8 cellular contexts compared by ENCODE assay signal in genomic region chr7:6026011-6026819, GRCh38. TPM values are rescaled to one million over a fixed set of nuclear protein-coding genes. Genes with fewer than 3 reads are reported as not detected.
A peak's percentile ranks its signal among the peaks of the same experiment; 100 is the strongest.
DNase-seq lines count a peak whose midpoint lies in the region; ATAC-seq, FAIRE-seq and TF ChIP-seq lines count a peak whose summit lies in the region.

No MANE protein-coding gene starts in this region.

- FAIRE-seq in K562 (lab: Jason Lieb, UNC), result no peak

- no peaks in the 10 kb centered on the region for H3K9me3 Mint-ChIP-seq in CD8-positive, alpha-beta memory T cell

- H3K56ac ChIP-seq in IMR-90 (ENCODE audit: extremely low read depth, insufficient read depth, low read length), result no peak overlapping the region

- BruUV-seq in IMR-90 (replicated peaks; lab: Mats Ljungman, UMichigan) (no TSS peak), K562 (replicated peaks; lab: Mats Ljungman, UMichigan) (no TSS peak)

- H2BK120ac ChIP-seq in IMR-90 (ENCODE audit: low read depth, low read length), result no peak overlapping the region
- no peak overlapping the region for H2BK120ac ChIP-seq in neuronal stem cell (ENCODE audit: low read depth, low read length)

- H2BK5ac ChIP-seq in IMR-90 (ENCODE audit: low read depth, low read length, poor library complexity, severe bottlenecking) (no peak overlapping the region), neuronal stem cell (ENCODE audit: low read length) (no peak overlapping the region)

- H3K23ac ChIP-seq in IMR-90 (ENCODE audit: low read depth, low read length), result no peak overlapping the region
- no peak overlapping the region for H3K23ac ChIP-seq in neuronal stem cell (ENCODE audit: low read depth, low read length, poor library complexity)

- H3K27me3 ChIP-seq in CD8-positive, alpha-beta memory T cell (ENCODE audit: insufficient read depth, low read length, poor library complexity, severe bottlenecking), result no peaks in the 10 kb centered on the region
- H3K27me3 ChIP-seq in IMR-90 (ENCODE audit: control insufficient read depth, insufficient read depth, low read length) (no peaks in the 10 kb centered on the region), K562 (ENCODE audit: control insufficient read depth in 2 of 2, insufficient read depth in 2 of 2, low read length in 2 of 2) (no peaks in the 10 kb centered on the region), neuronal stem cell (ENCODE audit: control insufficient read depth in 3 of 3, insufficient read depth in 3 of 3, low read depth in 1 of 3, low read length in 3 of 3) (no peaks in the 10 kb centered on the region)

- H3K18ac ChIP-seq in IMR-90 (ENCODE audit: low read depth, low read length), result no peak overlapping the region
- no peak overlapping the region for H3K18ac ChIP-seq in neuronal stem cell (ENCODE audit: low read length)

- peak overlapping the region; percentile 59 for H3K27ac ChIP-seq in CD8-positive, alpha-beta memory T cell (ENCODE audit: low read depth, low read length)
- H3K27ac ChIP-seq in IMR-90 (ENCODE audit: insufficient read depth, low read length), result no peak overlapping the region
- H3K27ac ChIP-seq in K562 (ENCODE audit: extremely low read depth, low read depth, low read length), result peak overlapping the region; percentile 40; the same call in 2 of the 3 replicates
- H3K27ac ChIP-seq in neuronal stem cell (replicated peaks; ENCODE audit: low read length), result no peak overlapping the region

- TF ChIP-seq RAD21 in IMR-90 (IDR thresholded peaks at IDR 0.05; ENCODE audit: low read length) (0 out of 2 replicates have a peak, but pooled peaks have one; percentile 16), K562 (CRISPR knock-in tag; conservative IDR thresholded peaks at IDR 0.05 in 1 of 2, IDR thresholded peaks at IDR 0.05 in 1 of 2) (no peak)

- no peaks in the 10 kb centered on the region for H3K27me3 Mint-ChIP-seq in CD8-positive, alpha-beta memory T cell

- no peak overlapping the region for H2BK15ac ChIP-seq in IMR-90 (ENCODE audit: low read depth, low read length)
- H2BK15ac ChIP-seq in neuronal stem cell (ENCODE audit: low read length), result no peak overlapping the region

- TF ChIP-seq CTCF in IMR-90 (conservative IDR thresholded peaks at IDR 0.05; ENCODE audit: low read depth, low read length) (peak; percentile 39), K562 (IDR thresholded peaks at IDR 0.05 in 2 of 3, conservative IDR thresholded peaks at IDR 0.05 in 1 of 3; ENCODE audit: insufficient read depth in 2 of 3, low read depth in 1 of 3, low read length in 3 of 3) (peak; percentile 46 to 54 (median 51))

- H2AK5ac ChIP-seq in IMR-90 (ENCODE audit: low read depth, low read length), result no peak overlapping the region
- H2AK5ac ChIP-seq in neuronal stem cell (ENCODE audit: low read depth, low read length), result no peak overlapping the region

- peaks cover 20% of the 10 kb centered on the region for H3K4me1 ChIP-seq in CD8-positive, alpha-beta memory T cell (ENCODE audit: insufficient read depth, low read length)
- H3K4me1 ChIP-seq in IMR-90 (ENCODE audit: control insufficient read depth, insufficient read depth, low read length) (no peaks in the 10 kb centered on the region), K562 (replicated peaks in 1 of 2; ENCODE audit: control insufficient read depth in 2 of 2, insufficient read depth in 2 of 2, low read length in 2 of 2) (peaks cover 33 to 34% of the 10 kb centered on the region in 2 experiments; a peak in 4 of 5 replicates), neuronal stem cell (ENCODE audit: control insufficient read depth in 2 of 2, insufficient read depth in 1 of 2, low read depth in 1 of 2, low read length in 2 of 2) (no peaks in the 10 kb centered on the region)

- H4K91ac ChIP-seq in IMR-90 (ENCODE audit: insufficient read depth, low read depth, low read length), result no peak overlapping the region
- H4K91ac ChIP-seq in neuronal stem cell (ENCODE audit: low read depth, low read length, poor library complexity), result no peak overlapping the region

- no peak overlapping the region for H2BK12ac ChIP-seq in neuronal stem cell (ENCODE audit: low read length)

- H3K9ac ChIP-seq in IMR-90 (ENCODE audit: low read depth, low read length) (no peak overlapping the region), K562 (ENCODE audit: insufficient read depth in 1 of 2, low read depth in 2 of 2, low read length in 2 of 2) (0 out of 4 replicates have a peak overlapping the region, but pooled peaks of 1 of the 2 experiments have one; percentile 3), neuronal stem cell (ENCODE audit: low read depth, low read length, poor library complexity) (no peak overlapping the region)

- POLR2A ChIA-PET in CD8-positive, alpha-beta memory T cell (lab: Charles Lee), result interaction anchor here (0.5 kb wide), 1 partner anchor 29 kb away, joined by 4 read pairs; no protein-coding TSS in a partner anchor
- POLR2A ChIA-PET in IMR-90 (lab: Charles Lee; ENCODE audit: unreplicated experiment), result no interaction called here
- POLR2A ChIA-PET in K562 (lab: Yijun Ruan, JAX), result interaction anchor here (0.9 to 1.7 kb wide), 3 partner anchors 9 to 31 kb away, joined by 3 to 7 read pairs (median 3); no protein-coding TSS in a partner anchor

- dilution Hi-C loops in IMR-90 (cut with HindIII; ENCODE audit: low sequenced_read_pairs, unreplicated experiment), result no loop called here

- H3K4me2 ChIP-seq in IMR-90 (ENCODE audit: low read depth, low read length) (no peak overlapping the region), K562 (ENCODE audit: insufficient read depth, low read length) (no peak overlapping the region), neuronal stem cell (ENCODE audit: insufficient read depth, low read length, poor library complexity, severe bottlenecking) (no peak overlapping the region)

- WGBS in IMR-90 (ENCODE audit: extremely low coverage in 2 of 2, insufficient read length in 1 of 2), 2 experiments, result 94% methylated on average over 13 of the region's 22 CpGs; no CpG with 5 or more reads in 1 of the 2 experiments
- WGBS in K562 (ENCODE audit: insufficient coverage, low coverage, missing lambda C conversion rate), result 89% methylated on average over 21 of the region's 22 CpGs
- no CpG with 5 or more reads among the region's 22 CpGs for WGBS in neuronal stem cell (ENCODE audit: extremely low coverage in 2 of 2, insufficient read length in 2 of 2, insufficient replicate concordance in 1 of 2), 2 donors

- H2AK9ac ChIP-seq in IMR-90 (replicated peaks; ENCODE audit: low read depth, low read length, poor library complexity), result no peak overlapping the region

- CTCF ChIA-PET in CD8-positive, alpha-beta memory T cell (lab: Charles Lee), result interaction anchor here (1.0 to 1.8 kb wide), 6 partner anchors 13 to 297 kb away, joined by 3 to 6 read pairs (median 4); partner anchors contain the start of genes AIMP2 and PMS2
- CTCF ChIA-PET in IMR-90 (lab: Yijun Ruan, JAX), result interaction anchor here (1.1 kb wide), 1 partner anchor 13 kb away, joined by 3 read pairs; no protein-coding TSS in a partner anchor
- CTCF ChIA-PET in K562 (lab: Yijun Ruan, JAX; ENCODE audit: low intra/inter-chr PET ratio), result no interaction called here

- no peak overlapping the region for H4K8ac ChIP-seq in IMR-90 (ENCODE audit: low read depth in 2 of 2, low read length in 2 of 2)
- no peak overlapping the region for H4K8ac ChIP-seq in neuronal stem cell (ENCODE audit: low read depth, low read length)

- in situ Hi-C loops in IMR-90 (cut with MboI; ENCODE audit: low sequenced_read_pairs) (no loop called here), K562 (cut with MboI) (no loop called here)

- H3K14ac ChIP-seq in IMR-90 (replicated peaks; ENCODE audit: low read depth, low read length) (no peak overlapping the region), neuronal stem cell (ENCODE audit: low read length) (no peak overlapping the region)

- H2AFZ ChIP-seq in IMR-90 (replicated peaks; ENCODE audit: low read length, poor library complexity) (no peak overlapping the region), K562 (ENCODE audit: low read depth, low read length) (no peak overlapping the region), neuronal stem cell (ENCODE audit: low read length) (no peak overlapping the region)

- H3K36me3 Mint-ChIP-seq in CD8-positive, alpha-beta memory T cell, result peaks cover 15 to 89% (median 27%) of the 10 kb centered on the region in 3 donors

- no peak for TF ChIP-seq EP300 in K562 (IDR thresholded peaks at IDR 0.05; ENCODE audit: low read length)

- H3K9me1 ChIP-seq in IMR-90 (ENCODE audit: insufficient read depth, low read length) (0 out of 2 replicates have a peak, but pooled peaks cover 6% of the 10 kb centered on the region), K562 (ENCODE audit: control insufficient read depth, insufficient read depth, low read length) (peaks cover 6% of the 10 kb centered on the region)

- peak overlapping the region; percentile 80 to 97 (median 90) for H3K27ac Mint-ChIP-seq in CD8-positive, alpha-beta memory T cell

- peak; percentile 55 to 79 (median 68) for DNase-seq in CD8-positive, alpha-beta memory T cell
- DNase-seq in IMR-90, result peak; percentile 20
- DNase-seq in T-helper 22 cell (ENCODE audit: low read depth), result peak; percentile 37
- peak; percentile 55 to 69 (median 64) for DNase-seq in K562 (ENCODE audit: extremely low read depth in 1 of 4, low spot score in 3 of 4)
- DNase-seq in iPS-NIHi7 (ENCODE audit: extremely low spot score), result peak; percentile 89
- peak; percentile 56 to 66 for DNase-seq in stimulated activated CD4-positive, alpha-beta T cell treated with anti-CD3 and anti-CD28 coated beads, Interleukin-2, amount 100 ng/mL, for 24 hours
- DNase-seq in neuronal stem cell (ENCODE audit: low spot score), result no peak

- H3K4me3 ChIP-seq in CD8-positive, alpha-beta memory T cell (ENCODE audit: low read length), result peak overlapping the region; percentile 59
- no peak overlapping the region for H3K4me3 ChIP-seq in IMR-90 (ENCODE audit: insufficient read depth, low read depth, low read length)
- no peak overlapping the region for H3K4me3 ChIP-seq in K562
- H3K4me3 ChIP-seq in neuronal stem cell (ENCODE audit: low read length in 2 of 2), result no peak overlapping the region

- no peak overlapping the region for H3K4ac ChIP-seq in IMR-90 (ENCODE audit: low read depth, low read length)
- no peak overlapping the region for H3K4ac ChIP-seq in neuronal stem cell (ENCODE audit: low read length)

- peak overlapping the region; percentile 69 to 88 (median 78) for H3K4me3 Mint-ChIP-seq in CD8-positive, alpha-beta memory T cell

- H3K4me1 Mint-ChIP-seq in CD8-positive, alpha-beta memory T cell, result peaks cover 22 to 25% (median 24%) of the 10 kb centered on the region in 3 donors

- TF ChIP-seq POLR2A in IMR-90 (IDR thresholded peaks at IDR 0.05; ENCODE audit: low read depth, low read length) (no peak), K562 (conservative IDR thresholded peaks at IDR 0.05) (no peak)

- H2BK20ac ChIP-seq in IMR-90 (ENCODE audit: low read depth, low read length), result no peak overlapping the region

- ATAC-seq in GM21360 (IDR thresholded peaks at IDR 0.05; ENCODE audit: unreplicated experiment) (peak; percentile 71), IMR-90 (ENCODE audit: low read depth) (peak; percentile 85), K562 (peak; percentile 75)

- H4K20me1 ChIP-seq in IMR-90 (ENCODE audit: insufficient read depth, low read length) (no peaks in the 10 kb centered on the region; the same call in 1 of the 2 replicates), K562 (replicated peaks; ENCODE audit: control insufficient read depth, insufficient read depth, low read length) (peaks cover 17% of the 10 kb centered on the region)

- H3K9me3 ChIP-seq in CD8-positive, alpha-beta memory T cell (ENCODE audit: low read length), result no peaks in the 10 kb centered on the region
- H3K9me3 ChIP-seq in IMR-90 (ENCODE audit: control insufficient read depth, insufficient read depth, low read length) (no peaks in the 10 kb centered on the region), K562 (replicated peaks; ENCODE audit: control insufficient read depth, insufficient read depth, low read depth, low read length) (no peaks in the 10 kb centered on the region), neuronal stem cell (replicated peaks in 1 of 2; ENCODE audit: control insufficient read depth in 2 of 2, insufficient read depth in 1 of 2, low read depth in 1 of 2, low read length in 2 of 2) (no peaks in the 10 kb centered on the region)

- peaks cover 32% of the 10 kb centered on the region for H3K36me3 ChIP-seq in CD8-positive, alpha-beta memory T cell (ENCODE audit: insufficient read depth, low read length)
- H3K36me3 ChIP-seq in IMR-90 (ENCODE audit: control insufficient read depth, insufficient read depth, low read length) (peaks cover 70% of the 10 kb centered on the region), K562 (ENCODE audit: control insufficient read depth, insufficient read depth, low read length) (peaks cover 94% of the 10 kb centered on the region), neuronal stem cell (replicated peaks in 1 of 2; ENCODE audit: control insufficient read depth in 2 of 2, insufficient read depth in 2 of 2, low read length in 2 of 2) (peaks cover 53 to 99% of the 10 kb centered on the region in 2 donors)

- H4K5ac ChIP-seq in IMR-90 (ENCODE audit: low read depth, low read length), result no peak overlapping the region

- intact Hi-C loops in IMR-90 (cut with micrococcal nuclease) (no loop called here), K562 (cut with micrococcal nuclease) (no loop called here)

- H3K79me2 ChIP-seq in K562 (ENCODE audit: control insufficient read depth, insufficient read depth, low read length), result peaks cover 19% of the 10 kb centered on the region; the same call in 1 of the 3 replicates

- H3K79me1 ChIP-seq in IMR-90 (ENCODE audit: low read depth in 1 of 2, low read length in 2 of 2), result peaks cover 10 to 32% of the 10 kb centered on the region in 2 experiments; a peak in 3 of 4 replicates
- peaks cover 2% of the 10 kb centered on the region for H3K79me1 ChIP-seq in neuronal stem cell (ENCODE audit: low read depth, low read length)

RNA-seq across cellular contexts. Expression of gene ANKRD61, which starts 5.0 kb away (rescaled TPM):
- total RNA-seq in CD8-positive, alpha-beta memory T cell, result under 1 TPM in 1 of 2 experiments, not detected in 1; 0.24 TPM
- not detected for polyA plus RNA-seq in CD8-positive, alpha-beta memory T cell
- total RNA-seq in IMR-90 (2012; rRNA removed), result under 0.01 and 0.36 TPM in 2 replicates
- polyA plus RNA-seq in IMR-90 (2012; rRNA removed), result 0.17 and 0.32 TPM in 2 replicates
- polyA plus RNA-seq in IMR-90 (2012; cell fraction: cytosol; rRNA removed), result 0.11 TPM in 1 of 2 replicates, not detected in the other
- polyA plus RNA-seq in IMR-90 (2012; cell fraction: nucleus; rRNA removed; ENCODE audit: low replicate concordance), result 0.31 and 0.41 TPM in 2 replicates
- total RNA-seq in K562 (2011; cell fraction: chromatin; rRNA removed; ENCODE audit: low replicate concordance), result not detected in 2 replicates
- not detected in 2 replicates for total RNA-seq in K562 (2011; cell fraction: nucleolus; rRNA removed)
- not detected in 2 replicates for total RNA-seq in K562 (2011; cell fraction: nucleoplasm; rRNA removed)
- not detected in 2 replicates for total RNA-seq in K562 (2014; rRNA removed)
- total RNA-seq in K562 (2014; rRNA removed; fragmentation: Illumina TruSeq; extraction: Trizol), result not detected in 2 replicates
- total RNA-seq in K562 (2015; rRNA removed; fragmentation: Illumina TruSeq; extraction: Trizol), result not detected in 2 replicates
- not detected in 2 replicates for total RNA-seq in K562 (2021)
- 0.10 TPM in 1 of 2 replicates, not detected in the other for polyA plus RNA-seq in K562 (2011; rRNA removed)
- 0.04 TPM in 2 replicates for polyA plus RNA-seq in K562 (2011; cell fraction: cytosol; rRNA removed)
- polyA plus RNA-seq in K562 (2011; cell fraction: nucleus; rRNA removed), result 0.17 TPM in 1 of 2 replicates, not detected in the other
- 0.59 and 1.0 TPM in 2 replicates for polyA plus RNA-seq in K562 (2012)
- 0.09 and 0.12 TPM in 2 replicates for polyA plus RNA-seq in K562 (2014; fragmentation: Illumina TruSeq; extraction: Trizol)
- polyA plus RNA-seq in K562 (2014; fragmentation: Nextera tagmentation; extraction: Ambion mirVana), result under 1 TPM; 0.08 to 0.11 TPM
- not detected in 2 replicates for polyA plus RNA-seq in K562 (2014; rRNA removed)
- not detected in 2 replicates for polyA minus RNA-seq in K562 (2011; rRNA and poly(A)+ RNA removed)
- not detected in 2 replicates for polyA minus RNA-seq in K562 (2011; cell fraction: cytosol; rRNA and poly(A)+ RNA removed)
- not detected in 2 replicates for polyA minus RNA-seq in K562 (2011; cell fraction: nucleus; rRNA and poly(A)+ RNA removed)
- 0.35 TPM for polyA plus RNA-seq in neuronal stem cell (2013, experiment 1 of 2)
- polyA plus RNA-seq in neuronal stem cell (2013, experiment 2 of 2), result 0.29 TPM

RNA-seq across cellular contexts. Expression of gene AIMP2, which starts 17.1 kb away (rescaled TPM):
- 10 to 100 TPM; 80.0 to 82.5 TPM for total RNA-seq in CD8-positive, alpha-beta memory T cell
- 22.4 TPM for polyA plus RNA-seq in CD8-positive, alpha-beta memory T cell
- total RNA-seq in IMR-90 (2012; rRNA removed), result 46.9 and 58.6 TPM in 2 replicates
- polyA plus RNA-seq in IMR-90 (2012; rRNA removed), result 57.5 and 65.4 TPM in 2 replicates
- polyA plus RNA-seq in IMR-90 (2012; cell fraction: cytosol; rRNA removed), result 42.1 and 63.2 TPM in 2 replicates
- 16.1 and 28.1 TPM in 2 replicates for polyA plus RNA-seq in IMR-90 (2012; cell fraction: nucleus; rRNA removed; ENCODE audit: low replicate concordance)
- total RNA-seq in K562 (2011; cell fraction: chromatin; rRNA removed; ENCODE audit: low replicate concordance), result 17.5 and 24.0 TPM in 2 replicates
- total RNA-seq in K562 (2011; cell fraction: nucleolus; rRNA removed), result 26.6 and 32.2 TPM in 2 replicates
- total RNA-seq in K562 (2011; cell fraction: nucleoplasm; rRNA removed), result 28.0 and 29.7 TPM in 2 replicates
- total RNA-seq in K562 (2014; rRNA removed), result 83.5 and 84.9 TPM in 2 replicates
- 47.2 and 51.8 TPM in 2 replicates for total RNA-seq in K562 (2014; rRNA removed; fragmentation: Illumina TruSeq; extraction: Trizol)
- total RNA-seq in K562 (2015; rRNA removed; fragmentation: Illumina TruSeq; extraction: Trizol), result 66.4 and 67.0 TPM in 2 replicates
- 62.5 and 65.8 TPM in 2 replicates for total RNA-seq in K562 (2021)
- 57.8 and 69.3 TPM in 2 replicates for polyA plus RNA-seq in K562 (2011; rRNA removed)
- 79.2 and 95.7 TPM in 2 replicates for polyA plus RNA-seq in K562 (2011; cell fraction: cytosol; rRNA removed)
- polyA plus RNA-seq in K562 (2011; cell fraction: nucleus; rRNA removed), result 23.6 and 26.8 TPM in 2 replicates
- polyA plus RNA-seq in K562 (2012), result 44.7 and 52.9 TPM in 2 replicates
- polyA plus RNA-seq in K562 (2014; fragmentation: Illumina TruSeq; extraction: Trizol), result 57.6 and 70.8 TPM in 2 replicates
- polyA plus RNA-seq in K562 (2014; fragmentation: Nextera tagmentation; extraction: Ambion mirVana), result 10 to 100 TPM; 47.5 to 63.5 TPM
- polyA plus RNA-seq in K562 (2014; rRNA removed), result 65.7 and 73.7 TPM in 2 replicates
- 48.0 and 62.2 TPM in 2 replicates for polyA minus RNA-seq in K562 (2011; rRNA and poly(A)+ RNA removed)
- polyA minus RNA-seq in K562 (2011; cell fraction: cytosol; rRNA and poly(A)+ RNA removed), result 42.0 and 45.0 TPM in 2 replicates
- 17.5 and 27.1 TPM in 2 replicates for polyA minus RNA-seq in K562 (2011; cell fraction: nucleus; rRNA and poly(A)+ RNA removed)
- polyA plus RNA-seq in neuronal stem cell (2013, experiment 1 of 2), result 41.9 TPM
- 41.1 TPM for polyA plus RNA-seq in neuronal stem cell (2013, experiment 2 of 2)

RNA-seq across cellular contexts. Expression of gene PMS2, which starts 17.4 kb away (rescaled TPM):
- 10 to 100 TPM; 22.6 to 26.0 TPM for total RNA-seq in CD8-positive, alpha-beta memory T cell
- 16.7 TPM for polyA plus RNA-seq in CD8-positive, alpha-beta memory T cell
- 14.3 and 16.9 TPM in 2 replicates for total RNA-seq in IMR-90 (2012; rRNA removed)
- 5.5 and 6.8 TPM in 2 replicates for polyA plus RNA-seq in IMR-90 (2012; rRNA removed)
- 1.7 and 3.4 TPM in 2 replicates for polyA plus RNA-seq in IMR-90 (2012; cell fraction: cytosol; rRNA removed)
- polyA plus RNA-seq in IMR-90 (2012; cell fraction: nucleus; rRNA removed; ENCODE audit: low replicate concordance), result 2.4 and 9.8 TPM in 2 replicates
- 31.4 and 52.9 TPM in 2 replicates for total RNA-seq in K562 (2011; cell fraction: chromatin; rRNA removed; ENCODE audit: low replicate concordance)
- 18.7 and 19.1 TPM in 2 replicates for total RNA-seq in K562 (2011; cell fraction: nucleolus; rRNA removed)
- 23.8 and 24.4 TPM in 2 replicates for total RNA-seq in K562 (2011; cell fraction: nucleoplasm; rRNA removed)
- total RNA-seq in K562 (2014; rRNA removed), result 13.4 and 17.8 TPM in 2 replicates
- 21.9 and 23.2 TPM in 2 replicates for total RNA-seq in K562 (2014; rRNA removed; fragmentation: Illumina TruSeq; extraction: Trizol)
- total RNA-seq in K562 (2015; rRNA removed; fragmentation: Illumina TruSeq; extraction: Trizol), result 24.9 and 27.6 TPM in 2 replicates
- total RNA-seq in K562 (2021), result 17.4 and 17.9 TPM in 2 replicates
- 16.2 and 16.5 TPM in 2 replicates for polyA plus RNA-seq in K562 (2011; rRNA removed)
- polyA plus RNA-seq in K562 (2011; cell fraction: cytosol; rRNA removed), result 6.4 and 10.0 TPM in 2 replicates
- 11.3 and 12.9 TPM in 2 replicates for polyA plus RNA-seq in K562 (2011; cell fraction: nucleus; rRNA removed)
- 11.6 and 13.7 TPM in 2 replicates for polyA plus RNA-seq in K562 (2012)
- 16.3 and 20.0 TPM in 2 replicates for polyA plus RNA-seq in K562 (2014; fragmentation: Illumina TruSeq; extraction: Trizol)
- 1 to 10 TPM; 4.9 to 6.5 TPM for polyA plus RNA-seq in K562 (2014; fragmentation: Nextera tagmentation; extraction: Ambion mirVana)
- 12.2 and 12.6 TPM in 2 replicates for polyA plus RNA-seq in K562 (2014; rRNA removed)
- polyA minus RNA-seq in K562 (2011; rRNA and poly(A)+ RNA removed), result 27.2 and 27.6 TPM in 2 replicates
- polyA minus RNA-seq in K562 (2011; cell fraction: cytosol; rRNA and poly(A)+ RNA removed), result 11.7 and 12.6 TPM in 2 replicates
- 7.4 and 15.4 TPM in 2 replicates for polyA minus RNA-seq in K562 (2011; cell fraction: nucleus; rRNA and poly(A)+ RNA removed)
- 9.4 TPM for polyA plus RNA-seq in neuronal stem cell (2013, experiment 1 of 2)
- polyA plus RNA-seq in neuronal stem cell (2013, experiment 2 of 2), result 9.1 TPM

RNA-seq across cellular contexts. Expression of gene EIF2AK1, which starts 32.8 kb away (rescaled TPM):
- 100 to 1,000 TPM; 103 to 110 TPM for total RNA-seq in CD8-positive, alpha-beta memory T cell
- polyA plus RNA-seq in CD8-positive, alpha-beta memory T cell, result 103 TPM
- total RNA-seq in IMR-90 (2012; rRNA removed), result 35.1 and 53.9 TPM in 2 replicates
- polyA plus RNA-seq in IMR-90 (2012; rRNA removed), result 57.9 and 60.8 TPM in 2 replicates
- polyA plus RNA-seq in IMR-90 (2012; cell fraction: cytosol; rRNA removed), result 52.5 and 81.4 TPM in 2 replicates
- polyA plus RNA-seq in IMR-90 (2012; cell fraction: nucleus; rRNA removed; ENCODE audit: low replicate concordance), result 132 and 185 TPM in 2 replicates
- 242 and 302 TPM in 2 replicates for total RNA-seq in K562 (2011; cell fraction: chromatin; rRNA removed; ENCODE audit: low replicate concordance)
- 102 and 107 TPM in 2 replicates for total RNA-seq in K562 (2011; cell fraction: nucleolus; rRNA removed)
- total RNA-seq in K562 (2011; cell fraction: nucleoplasm; rRNA removed), result 134 and 136 TPM in 2 replicates
- total RNA-seq in K562 (2014; rRNA removed), result 213 and 429 TPM in 2 replicates
- 53.4 and 63.1 TPM in 2 replicates for total RNA-seq in K562 (2014; rRNA removed; fragmentation: Illumina TruSeq; extraction: Trizol)
- total RNA-seq in K562 (2015; rRNA removed; fragmentation: Illumina TruSeq; extraction: Trizol), result 39.1 and 42.2 TPM in 2 replicates
- total RNA-seq in K562 (2021), result 148 and 160 TPM in 2 replicates
- 145 and 147 TPM in 2 replicates for polyA plus RNA-seq in K562 (2011; rRNA removed)
- 125 and 126 TPM in 2 replicates for polyA plus RNA-seq in K562 (2011; cell fraction: cytosol; rRNA removed)
- 165 and 175 TPM in 2 replicates for polyA plus RNA-seq in K562 (2011; cell fraction: nucleus; rRNA removed)
- polyA plus RNA-seq in K562 (2012), result 87.1 and 139 TPM in 2 replicates
- polyA plus RNA-seq in K562 (2014; fragmentation: Illumina TruSeq; extraction: Trizol), result 125 and 149 TPM in 2 replicates
- polyA plus RNA-seq in K562 (2014; fragmentation: Nextera tagmentation; extraction: Ambion mirVana), result 10 to 100 TPM; 28.8 to 42.3 TPM
- 142 and 180 TPM in 2 replicates for polyA plus RNA-seq in K562 (2014; rRNA removed)
- polyA minus RNA-seq in K562 (2011; rRNA and poly(A)+ RNA removed), result 165 and 204 TPM in 2 replicates
- polyA minus RNA-seq in K562 (2011; cell fraction: cytosol; rRNA and poly(A)+ RNA removed), result 74.7 and 86.0 TPM in 2 replicates
- polyA minus RNA-seq in K562 (2011; cell fraction: nucleus; rRNA and poly(A)+ RNA removed), result 75.7 and 122 TPM in 2 replicates
- 64.7 TPM for polyA plus RNA-seq in neuronal stem cell (2013, experiment 1 of 2)
- 66.3 TPM for polyA plus RNA-seq in neuronal stem cell (2013, experiment 2 of 2)

RNA-seq across cellular contexts. Expression of gene RSPH10B, which starts 55.7 kb away (rescaled TPM):
- not detected for total RNA-seq in CD8-positive, alpha-beta memory T cell
- not detected for polyA plus RNA-seq in CD8-positive, alpha-beta memory T cell
- total RNA-seq in IMR-90 (2012; rRNA removed), result under 0.01 TPM in 1 of 2 replicates, not detected in the other
- polyA plus RNA-seq in IMR-90 (2012; rRNA removed), result not detected in 2 replicates
- polyA plus RNA-seq in IMR-90 (2012; cell fraction: cytosol; rRNA removed), result not detected in 2 replicates
- 0.07 TPM in 1 of 2 replicates, not detected in the other for polyA plus RNA-seq in IMR-90 (2012; cell fraction: nucleus; rRNA removed; ENCODE audit: low replicate concordance)
- total RNA-seq in K562 (2011; cell fraction: chromatin; rRNA removed; ENCODE audit: low replicate concordance), result 0.63 and 1.3 TPM in 2 replicates
- not detected in 2 replicates for total RNA-seq in K562 (2011; cell fraction: nucleolus; rRNA removed)
- total RNA-seq in K562 (2011; cell fraction: nucleoplasm; rRNA removed), result 0.15 TPM in 1 of 2 replicates, not detected in the other
- total RNA-seq in K562 (2014; rRNA removed), result 0.12 TPM in 1 of 2 replicates, not detected in the other
- total RNA-seq in K562 (2014; rRNA removed; fragmentation: Illumina TruSeq; extraction: Trizol), result not detected in 2 replicates
- 0.38 TPM in 1 of 2 replicates, not detected in the other for total RNA-seq in K562 (2015; rRNA removed; fragmentation: Illumina TruSeq; extraction: Trizol)
- not detected in 2 replicates for total RNA-seq in K562 (2021)
- 0.03 TPM in 1 of 2 replicates, not detected in the other for polyA plus RNA-seq in K562 (2011; rRNA removed)
- 0.41 TPM in 1 of 2 replicates, not detected in the other for polyA plus RNA-seq in K562 (2011; cell fraction: cytosol; rRNA removed)
- polyA plus RNA-seq in K562 (2011; cell fraction: nucleus; rRNA removed), result not detected in 2 replicates
- 0.03 and 0.07 TPM in 2 replicates for polyA plus RNA-seq in K562 (2012)
- polyA plus RNA-seq in K562 (2014; fragmentation: Illumina TruSeq; extraction: Trizol), result 0.07 and 0.09 TPM in 2 replicates
- polyA plus RNA-seq in K562 (2014; fragmentation: Nextera tagmentation; extraction: Ambion mirVana), result under 1 TPM in 1 of 2 experiments, not detected in 1; 0.01 TPM
- not detected in 2 replicates for polyA plus RNA-seq in K562 (2014; rRNA removed)
- polyA minus RNA-seq in K562 (2011; rRNA and poly(A)+ RNA removed), result not detected in 2 replicates
- polyA minus RNA-seq in K562 (2011; cell fraction: cytosol; rRNA and poly(A)+ RNA removed), result not detected in 2 replicates
- 0.33 TPM in 1 of 2 replicates, not detected in the other for polyA minus RNA-seq in K562 (2011; cell fraction: nucleus; rRNA and poly(A)+ RNA removed)
- polyA plus RNA-seq in neuronal stem cell (2013, experiment 1 of 2), result 0.08 TPM
- polyA plus RNA-seq in neuronal stem cell (2013, experiment 2 of 2), result 0.22 TPM

Comparison
In these comparisons a context has a peak if more than half of its experiments do, and no peak if none do; other contexts are left out.
1. H3K27ac ChIP-seq: peak in CD8-positive, alpha-beta memory T cell (single experiment) and K562 (single experiment); none in IMR-90 (single experiment) and neuronal stem cell (single experiment).
2. Peak in every context shown above with its lines, with median percentiles within 50 percentile points of each other: ATAC-seq.